Comparison of ENCODE assay signal across 11 cellular contexts in the genomic region with DNA sequence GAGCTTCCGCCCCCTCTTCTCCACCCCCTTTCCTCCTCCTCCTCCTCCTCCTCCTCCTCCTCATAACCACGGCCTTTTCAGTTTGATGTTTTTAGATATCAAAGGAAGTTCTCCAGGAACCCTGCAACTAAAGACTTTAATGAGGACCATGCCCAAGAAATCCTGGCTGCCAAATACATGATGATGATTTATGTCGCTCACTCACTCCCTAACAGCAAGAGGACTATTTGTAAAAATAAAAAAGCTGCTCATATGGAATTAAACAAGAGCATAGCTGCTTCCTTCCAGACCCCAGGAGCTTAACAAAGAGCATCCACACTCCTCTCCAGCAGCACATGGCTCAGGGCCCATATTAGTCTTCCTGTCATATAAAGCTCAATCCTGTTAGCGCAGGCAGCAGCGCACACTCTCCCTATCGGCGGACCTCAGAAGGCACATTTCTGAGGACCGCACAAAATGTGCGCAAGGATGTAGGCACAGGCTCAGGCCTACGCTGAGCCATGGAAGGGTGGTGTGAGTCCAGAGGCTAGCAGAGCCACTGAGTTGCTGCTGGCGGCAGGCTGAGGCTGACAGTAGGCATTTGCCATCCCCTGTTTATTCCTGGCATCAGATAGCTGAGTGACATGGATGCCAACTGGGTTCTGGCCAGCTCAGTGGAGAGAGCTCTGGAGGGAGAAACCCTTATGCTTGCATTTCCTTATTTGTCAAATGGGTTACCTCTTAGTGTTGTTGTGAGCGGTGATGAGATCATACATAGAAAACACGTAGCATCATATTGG.
DNase-seq lines count a peak whose midpoint lies in the region; ATAC-seq and TF ChIP-seq lines count a peak whose summit lies in the region.
"Had no signal": no experiment of that assay in that cellular context is flagged by ENCODE, and none has a peak within 500 bp of the region (broad histone marks: within the 10 kb centered on the region; RNA-seq: fewer than 3 reads in every experiment).

No MANE protein-coding gene starts in this region.

- 70% methylated on average over 2 of the region's 13 CpGs; no CpG with 5 or more reads in 1 of the 2 experiments for WGBS in IMR-90 (ENCODE audit: extremely low coverage in 2 of 2, insufficient read length in 1 of 2), 2 experiments

- H3K9ac ChIP-seq in IMR-90 (ENCODE audit: low read depth, low read length) (no peak overlapping the region), iPS-20b (ENCODE audit: low read depth, low read length) (peak overlapping the region; percentile 52; the same call in 1 of the 2 replicates)

- no peak overlapping the region for H4K5ac ChIP-seq in IMR-90 (ENCODE audit: low read depth, low read length)

- intact Hi-C loops in IMR-90 (cut with micrococcal nuclease), result no loop called here
- intact Hi-C loops in activated naive CD4-positive, alpha-beta T cell treated with anti-CD3 and anti-CD28 coated beads for 36 hours (cut with micrococcal nuclease), result no loop called here

- H3K4me1 Mint-ChIP-seq in progenitor cell of endocrine pancreas (ENCODE audit: low read depth), result peaks cover 31% of the 10 kb centered on the region
- H3K4me1 Mint-ChIP-seq in activated naive CD4-positive, alpha-beta T cell treated with anti-CD3 and anti-CD28 coated beads for 36 hours (ENCODE audit: low read depth), result no peaks in the 10 kb centered on the region
- H3K4me1 Mint-ChIP-seq: natural killer cell had no signal

- no peak overlapping the region for H4K91ac ChIP-seq in IMR-90 (ENCODE audit: insufficient read depth, low read depth, low read length)

- H4K20me1 ChIP-seq in IMR-90 (ENCODE audit: insufficient read depth, low read length), result no peaks in the 10 kb centered on the region

- no peak overlapping the region for H2BK15ac ChIP-seq in IMR-90 (ENCODE audit: low read depth, low read length)

- H3K27me3 Mint-ChIP-seq in progenitor cell of endocrine pancreas, result peaks cover 2% of the 10 kb centered on the region
- H3K27me3 Mint-ChIP-seq in activated naive CD4-positive, alpha-beta T cell treated with anti-CD3 and anti-CD28 coated beads for 36 hours (ENCODE audit: low read depth), result peaks cover 8% of the 10 kb centered on the region

- no peak for TF ChIP-seq POLR2A in IMR-90 (IDR thresholded peaks at IDR 0.05; ENCODE audit: low read depth, low read length)

- ATAC-seq in IMR-90 (ENCODE audit: low read depth), result no peak
- ATAC-seq in foreskin keratinocyte, result no peak
- no peak for ATAC-seq in HG02884 (IDR thresholded peaks at IDR 0.05; ENCODE audit: unreplicated experiment)
- ATAC-seq: natural killer cell had no signal

- H3K56ac ChIP-seq in IMR-90 (ENCODE audit: extremely low read depth, insufficient read depth, low read length), result no peak overlapping the region

- no peaks in the 10 kb centered on the region for H3K36me3 Mint-ChIP-seq in progenitor cell of endocrine pancreas (ENCODE audit: insufficient read depth)
- no peaks in the 10 kb centered on the region for H3K36me3 Mint-ChIP-seq in activated naive CD4-positive, alpha-beta T cell treated with anti-CD3 and anti-CD28 coated beads for 36 hours (ENCODE audit: low read depth)
- H3K36me3 Mint-ChIP-seq: natural killer cell had no signal

- H3K4me2 ChIP-seq in IMR-90 (ENCODE audit: low read depth, low read length), result no peak overlapping the region

- H3K23ac ChIP-seq in IMR-90 (ENCODE audit: low read depth, low read length), result 0 out of 2 replicates have a peak overlapping the region, but pooled peaks have one; percentile 24

- H3K4me1 ChIP-seq in IMR-90 (ENCODE audit: control insufficient read depth, insufficient read depth, low read length), result no peaks in the 10 kb centered on the region
- H3K4me1 ChIP-seq in iPS-20b (ENCODE audit: insufficient read depth, low read length), result peaks cover 15% of the 10 kb centered on the region; the same call in 1 of the 2 replicates
- no peaks in the 10 kb centered on the region for H3K4me1 ChIP-seq in foreskin keratinocyte
- H3K4me1 ChIP-seq: adrenal gland had no signal

- H3K4me3 Mint-ChIP-seq in progenitor cell of endocrine pancreas (ENCODE audit: low read depth), result no peak overlapping the region
- H3K4me3 Mint-ChIP-seq in activated naive CD4-positive, alpha-beta T cell treated with anti-CD3 and anti-CD28 coated beads for 36 hours, result no peak overlapping the region
- H3K4me3 Mint-ChIP-seq: natural killer cell had no signal

- no peak overlapping the region for H3K4ac ChIP-seq in IMR-90 (ENCODE audit: low read depth, low read length)

- H3K27me3 ChIP-seq in IMR-90 (ENCODE audit: control insufficient read depth, insufficient read depth, low read length) (no peaks in the 10 kb centered on the region), iPS-20b (ENCODE audit: insufficient read depth, low read length) (peaks cover 68% of the 10 kb centered on the region), foreskin keratinocyte (no peaks in the 10 kb centered on the region)
- H3K27me3 ChIP-seq: adrenal gland had no signal

- H3K36me3 ChIP-seq in IMR-90 (ENCODE audit: control insufficient read depth, insufficient read depth, low read length) (no peaks in the 10 kb centered on the region), iPS-20b (ENCODE audit: insufficient read depth, low read depth, low read length) (no peaks in the 10 kb centered on the region)
- H3K36me3 ChIP-seq: adrenal gland had no signal

- H3K9me3 ChIP-seq in IMR-90 (ENCODE audit: control insufficient read depth, insufficient read depth, low read length) (no peaks in the 10 kb centered on the region), iPS-20b (ENCODE audit: insufficient read depth, low read depth, low read length) (no peaks in the 10 kb centered on the region)
- H3K9me3 ChIP-seq: adrenal gland had no signal

- CTCF ChIA-PET in IMR-90 (lab: Yijun Ruan, JAX), result interaction anchor here (0.6 kb wide), 1 partner anchor 729 kb away, joined by 4 read pairs; no protein-coding TSS in a partner anchor
- CTCF ChIA-PET in activated naive CD4-positive, alpha-beta T cell treated with anti-CD3 and anti-CD28 coated beads for 36 hours (lab: Charles Lee), result interaction anchor here (0.6 kb wide), 1 partner anchor 171 kb away, joined by 4 read pairs; no protein-coding TSS in a partner anchor

- no peak for DNase-seq in IMR-90
- DNase-seq in cerebellar cortex (ENCODE audit: low spot score), result peak; percentile 94
- no peak for DNase-seq in progenitor cell of endocrine pancreas (ENCODE audit: low spot score, unreplicated experiment)
- DNase-seq in foreskin keratinocyte, result no peak
- DNase-seq in activated naive CD4-positive, alpha-beta T cell treated with anti-CD3 and anti-CD28 coated beads for 36 hours, result no peak
- DNase-seq in NCI-H1092 (lab: John Stamatoyannopoulos, UW), result no peak
- DNase-seq: MM.1S, natural killer cell had no signal

- H3K79me1 ChIP-seq in IMR-90 (ENCODE audit: low read depth in 1 of 2, low read length in 2 of 2), result no peaks in the 10 kb centered on the region

- dilution Hi-C loops in IMR-90 (cut with HindIII; ENCODE audit: low sequenced_read_pairs, unreplicated experiment), result no loop called here

- TF ChIP-seq CTCF in IMR-90 (conservative IDR thresholded peaks at IDR 0.05; ENCODE audit: low read depth, low read length) (no peak), progenitor cell of endocrine pancreas (IDR thresholded peaks at IDR 0.05; ENCODE audit: unreplicated experiment) (no peak), foreskin keratinocyte (conservative IDR thresholded peaks at IDR 0.05) (no peak)

- in situ Hi-C loops in IMR-90 (cut with MboI; ENCODE audit: low sequenced_read_pairs), result no loop called here

- H2AFZ ChIP-seq in IMR-90 (replicated peaks; ENCODE audit: low read length, poor library complexity), result no peak overlapping the region

- no peak overlapping the region for H3K18ac ChIP-seq in IMR-90 (ENCODE audit: low read depth, low read length)

- H3K9me3 Mint-ChIP-seq in progenitor cell of endocrine pancreas (ENCODE audit: low read depth), result no peaks in the 10 kb centered on the region
- no peaks in the 10 kb centered on the region for H3K9me3 Mint-ChIP-seq in activated naive CD4-positive, alpha-beta T cell treated with anti-CD3 and anti-CD28 coated beads for 36 hours
- H3K9me3 Mint-ChIP-seq: natural killer cell had no signal

- 0 out of 2 replicates have a peak overlapping the region, but pooled peaks have one; percentile 20 for H2AK5ac ChIP-seq in IMR-90 (ENCODE audit: low read depth, low read length)

- peak overlapping the region; percentile 91 for H3K27ac Mint-ChIP-seq in progenitor cell of endocrine pancreas
- no peak overlapping the region for H3K27ac Mint-ChIP-seq in activated naive CD4-positive, alpha-beta T cell treated with anti-CD3 and anti-CD28 coated beads for 36 hours
- H3K27ac Mint-ChIP-seq: natural killer cell had no signal

- H2BK5ac ChIP-seq in IMR-90 (ENCODE audit: low read depth, low read length, poor library complexity, severe bottlenecking), result no peak overlapping the region

- H3K4me3 ChIP-seq in IMR-90 (ENCODE audit: insufficient read depth, low read depth, low read length) (no peak overlapping the region), iPS-20b (ENCODE audit: low read length) (peak overlapping the region; percentile 36; the same call in 1 of the 2 replicates)
- H3K4me3 ChIP-seq: adrenal gland had no signal

- H2BK120ac ChIP-seq in IMR-90 (ENCODE audit: low read depth, low read length), result no peak overlapping the region

- H2BK20ac ChIP-seq in IMR-90 (ENCODE audit: low read depth, low read length), result no peak overlapping the region

- H3K14ac ChIP-seq in IMR-90 (replicated peaks; ENCODE audit: low read depth, low read length), result no peak overlapping the region

- no peak overlapping the region for H4K8ac ChIP-seq in IMR-90 (ENCODE audit: low read depth in 2 of 2, low read length in 2 of 2)

- POLR2A ChIA-PET in IMR-90 (lab: Charles Lee; ENCODE audit: unreplicated experiment), result no interaction called here

- H2AK9ac ChIP-seq in IMR-90 (replicated peaks; ENCODE audit: low read depth, low read length, poor library complexity), result no peak overlapping the region

- no peak overlapping the region for H3K27ac ChIP-seq in IMR-90 (ENCODE audit: insufficient read depth, low read length)
- H3K27ac ChIP-seq in iPS-20b (ENCODE audit: low read length), result no peak overlapping the region
- H3K27ac ChIP-seq in foreskin keratinocyte, result no peak overlapping the region
- H3K27ac ChIP-seq: adrenal gland had no signal

- BruUV-seq in IMR-90 (replicated peaks; lab: Mats Ljungman, UMichigan), result no TSS peak

- no peak for TF ChIP-seq RAD21 in IMR-90 (IDR thresholded peaks at IDR 0.05; ENCODE audit: low read length)

- H3K9me1 ChIP-seq in IMR-90 (ENCODE audit: insufficient read depth, low read length), result no peaks in the 10 kb centered on the region

TF ChIP-seq in IMR-90, 13 proteins besides CTCF, POLR2A, EP300 and RAD21 (continues in another document):
- TF ChIP-seq CHD1 (IDR thresholded peaks at IDR 0.05; ENCODE audit: low read depth, low read length) (no peak), FOS (IDR thresholded peaks at IDR 0.05; ENCODE audit: low read depth, low read length) (no peak), RCOR1 (IDR thresholded peaks at IDR 0.05; ENCODE audit: insufficient replicate concordance, low read length) (no peak), MXI1 (IDR thresholded peaks at IDR 0.05; ENCODE audit: borderline replicate concordance, low read depth, low read length) (no peak), BHLHE40 (IDR thresholded peaks at IDR 0.05; ENCODE audit: low read depth, low read length) (no peak), SMC3 (IDR thresholded peaks at IDR 0.05; ENCODE audit: low read depth, low read length) (no peak)
